In genomic region chr1:167628754-167629515, GRCh38 we compare ENCODE assay signal across 1 cellular context.
A peak's percentile ranks its signal among the peaks of the same experiment; 100 is the strongest.
TF ChIP-seq lines count a peak whose summit lies in the region.

No MANE protein-coding gene starts in this region.

TF ChIP-seq in K562, 482 proteins besides CTCF, POLR2A, EP300 and RAD21 (continued from another document and continues in another):
- TF ChIP-seq, protein P1, sequence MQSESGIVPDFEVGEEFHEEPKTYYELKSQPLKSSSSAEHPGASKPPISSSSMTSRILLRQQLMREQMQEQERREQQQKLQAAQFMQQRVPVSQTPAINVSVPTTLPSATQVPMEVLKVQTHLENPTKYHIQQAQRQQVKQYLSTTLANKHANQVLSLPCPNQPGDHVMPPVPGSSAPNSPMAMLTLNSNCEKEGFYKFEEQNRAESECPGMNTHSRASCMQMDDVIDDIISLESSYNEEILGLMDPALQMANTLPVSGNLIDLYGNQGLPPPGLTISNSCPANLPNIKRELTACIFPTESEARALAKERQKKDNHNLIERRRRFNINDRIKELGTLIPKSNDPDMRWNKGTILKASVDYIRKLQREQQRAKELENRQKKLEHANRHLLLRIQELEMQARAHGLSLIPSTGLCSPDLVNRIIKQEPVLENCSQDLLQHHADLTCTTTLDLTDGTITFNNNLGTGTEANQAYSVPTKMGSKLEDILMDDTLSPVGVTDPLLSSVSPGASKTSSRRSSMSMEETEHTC (IDR thresholded peaks at IDR 0.05) = no peak
- no peak for TF ChIP-seq HMG20A (CRISPR knock-in tag; conservative IDR thresholded peaks at IDR 0.05)
- peak; percentile 8; the same call in 1 of the 2 replicates for TF ChIP-seq ZNF263 (CRISPR knock-in tag; IDR thresholded peaks at IDR 0.05; ENCODE audit: borderline replicate concordance)
- TF ChIP-seq CXXC5 (CRISPR knock-in tag; IDR thresholded peaks at IDR 0.05) = no peak
- TF ChIP-seq, protein P2, sequence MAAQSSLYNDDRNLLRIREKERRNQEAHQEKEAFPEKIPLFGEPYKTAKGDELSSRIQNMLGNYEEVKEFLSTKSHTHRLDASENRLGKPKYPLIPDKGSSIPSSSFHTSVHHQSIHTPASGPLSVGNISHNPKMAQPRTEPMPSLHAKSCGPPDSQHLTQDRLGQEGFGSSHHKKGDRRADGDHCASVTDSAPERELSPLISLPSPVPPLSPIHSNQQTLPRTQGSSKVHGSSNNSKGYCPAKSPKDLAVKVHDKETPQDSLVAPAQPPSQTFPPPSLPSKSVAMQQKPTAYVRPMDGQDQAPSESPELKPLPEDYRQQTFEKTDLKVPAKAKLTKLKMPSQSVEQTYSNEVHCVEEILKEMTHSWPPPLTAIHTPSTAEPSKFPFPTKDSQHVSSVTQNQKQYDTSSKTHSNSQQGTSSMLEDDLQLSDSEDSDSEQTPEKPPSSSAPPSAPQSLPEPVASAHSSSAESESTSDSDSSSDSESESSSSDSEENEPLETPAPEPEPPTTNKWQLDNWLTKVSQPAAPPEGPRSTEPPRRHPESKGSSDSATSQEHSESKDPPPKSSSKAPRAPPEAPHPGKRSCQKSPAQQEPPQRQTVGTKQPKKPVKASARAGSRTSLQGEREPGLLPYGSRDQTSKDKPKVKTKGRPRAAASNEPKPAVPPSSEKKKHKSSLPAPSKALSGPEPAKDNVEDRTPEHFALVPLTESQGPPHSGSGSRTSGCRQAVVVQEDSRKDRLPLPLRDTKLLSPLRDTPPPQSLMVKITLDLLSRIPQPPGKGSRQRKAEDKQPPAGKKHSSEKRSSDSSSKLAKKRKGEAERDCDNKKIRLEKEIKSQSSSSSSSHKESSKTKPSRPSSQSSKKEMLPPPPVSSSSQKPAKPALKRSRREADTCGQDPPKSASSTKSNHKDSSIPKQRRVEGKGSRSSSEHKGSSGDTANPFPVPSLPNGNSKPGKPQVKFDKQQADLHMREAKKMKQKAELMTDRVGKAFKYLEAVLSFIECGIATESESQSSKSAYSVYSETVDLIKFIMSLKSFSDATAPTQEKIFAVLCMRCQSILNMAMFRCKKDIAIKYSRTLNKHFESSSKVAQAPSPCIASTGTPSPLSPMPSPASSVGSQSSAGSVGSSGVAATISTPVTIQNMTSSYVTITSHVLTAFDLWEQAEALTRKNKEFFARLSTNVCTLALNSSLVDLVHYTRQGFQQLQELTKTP (IDR thresholded peaks at IDR 0.05; ENCODE audit: low read depth in 1 of 2, partially characterized antibody in 2 of 2) = no peak
- TF ChIP-seq, protein P3, sequence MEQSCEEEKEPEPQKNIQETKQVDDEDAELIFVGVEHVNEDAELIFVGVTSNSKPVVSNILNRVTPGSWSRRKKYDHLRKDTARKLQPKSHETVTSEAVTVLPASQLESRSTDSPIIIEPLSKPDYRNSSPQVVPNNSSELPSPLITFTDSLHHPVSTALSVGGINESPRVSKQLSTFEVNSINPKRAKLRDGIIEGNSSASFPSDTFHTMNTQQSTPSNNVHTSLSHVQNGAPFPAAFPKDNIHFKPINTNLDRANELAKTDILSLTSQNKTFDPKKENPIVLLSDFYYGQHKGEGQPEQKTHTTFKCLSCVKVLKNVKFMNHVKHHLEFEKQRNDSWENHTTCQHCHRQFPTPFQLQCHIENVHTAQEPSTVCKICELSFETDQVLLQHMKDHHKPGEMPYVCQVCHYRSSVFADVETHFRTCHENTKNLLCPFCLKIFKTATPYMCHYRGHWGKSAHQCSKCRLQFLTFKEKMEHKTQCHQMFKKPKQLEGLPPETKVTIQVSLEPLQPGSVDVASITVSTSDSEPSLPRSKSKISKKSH (CRISPR knock-in tag; IDR thresholded peaks at IDR 0.05) = no peak
- no peak for TF ChIP-seq TARDBP (IDR thresholded peaks at IDR 0.05)
- TF ChIP-seq, protein P4, sequence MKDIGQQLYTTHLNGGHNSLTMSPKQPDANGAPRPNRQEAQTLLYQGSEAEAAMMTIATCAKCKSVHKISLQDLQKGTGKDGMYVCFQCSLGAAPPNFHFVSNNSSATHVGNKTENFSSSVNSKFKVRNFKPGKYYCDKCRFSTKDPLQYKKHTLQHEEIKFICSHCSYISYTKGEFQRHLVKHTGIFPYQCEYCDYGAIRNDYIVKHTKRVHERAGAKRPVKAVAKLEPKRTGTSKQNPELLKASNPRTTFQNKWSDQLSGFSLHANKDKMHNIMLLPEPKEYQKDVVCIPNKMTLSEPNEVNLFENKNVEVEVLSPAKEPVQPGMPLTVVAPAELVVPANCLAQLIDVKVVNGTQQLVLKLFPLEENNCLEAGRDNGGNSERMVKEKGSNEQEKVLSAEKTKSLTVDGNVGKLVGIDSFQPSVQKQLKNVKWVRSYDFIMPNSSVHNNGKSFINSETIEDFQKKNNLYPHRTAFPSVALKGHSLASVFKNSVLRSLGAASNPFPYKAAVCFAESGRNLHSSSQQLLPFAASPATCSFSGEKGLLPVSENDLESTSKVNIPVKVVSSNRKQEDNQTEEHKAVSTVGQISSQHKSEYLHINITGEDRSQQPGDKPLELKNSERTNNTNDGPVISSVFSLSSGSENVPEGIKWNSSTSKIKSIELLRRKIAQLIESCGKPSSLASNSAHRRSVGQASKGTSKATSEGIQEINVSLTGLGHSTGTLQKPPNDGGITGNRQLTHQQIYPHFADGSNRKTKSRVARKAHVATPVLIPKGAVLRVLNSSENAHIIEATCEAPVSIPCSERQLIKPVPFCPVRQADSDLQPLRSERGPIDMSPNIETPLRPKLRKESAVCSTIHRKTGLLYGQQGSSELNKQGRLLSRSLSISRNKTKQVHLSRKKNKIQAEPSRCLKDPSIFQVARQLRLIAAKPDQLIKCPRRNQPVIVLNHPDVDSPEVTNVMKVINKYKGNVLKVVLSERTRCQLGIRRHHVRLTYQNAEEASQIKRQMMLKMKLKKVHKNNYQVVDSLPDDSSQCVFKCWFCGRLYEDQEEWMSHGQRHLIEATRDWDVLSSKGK (CRISPR knock-in tag; IDR thresholded peaks at IDR 0.05) = no peak
- TF ChIP-seq RBM39 (optimal IDR thresholded peaks at IDR 0.05; ENCODE audit: low read depth, low read length) = peak; percentile 60
- no peak for TF ChIP-seq NCOA1 (IDR thresholded peaks at IDR 0.05; ENCODE audit: low read depth)
- 0 out of 2 replicates have a peak, but pooled peaks have one; percentile 57 for TF ChIP-seq CUX1 (CRISPR knock-in tag; IDR thresholded peaks at IDR 0.05)
- no peak for TF ChIP-seq ZNF778 (CRISPR knock-in tag; IDR thresholded peaks at IDR 0.05)
- no peak for TF ChIP-seq CHD2 (IDR thresholded peaks at IDR 0.05; ENCODE audit: low read depth, low read length)
- TF ChIP-seq PRMT5 (CRISPR knock-in tag; IDR thresholded peaks at IDR 0.05) = no peak
- TF ChIP-seq HMGXB4 (CRISPR knock-in tag; IDR thresholded peaks at IDR 0.05) = no peak
- TF ChIP-seq TEAD2 (tag; IDR thresholded peaks at IDR 0.05) = 0 out of 2 replicates have a peak, but pooled peaks have one; percentile 5
- TF ChIP-seq ZBTB12 (CRISPR knock-in tag; IDR thresholded peaks at IDR 0.05) = 0 out of 2 replicates have a peak, but pooled peaks have one; percentile 6
- TF ChIP-seq, protein P5, sequence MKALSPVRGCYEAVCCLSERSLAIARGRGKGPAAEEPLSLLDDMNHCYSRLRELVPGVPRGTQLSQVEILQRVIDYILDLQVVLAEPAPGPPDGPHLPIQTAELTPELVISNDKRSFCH (CRISPR knock-in tag; IDR thresholded peaks at IDR 0.05) = no peak
- TF ChIP-seq, protein P5 (tag; IDR thresholded peaks at IDR 0.05) = peak; percentile 83
- TF ChIP-seq AFF4 (CRISPR knock-in tag; IDR thresholded peaks at IDR 0.05) = no peak
- TF ChIP-seq GABPA (tag; conservative IDR thresholded peaks at IDR 0.05; ENCODE audit: low read depth) = no peak
- TF ChIP-seq SAFB2 (IDR thresholded peaks at IDR 0.05; ENCODE audit: borderline replicate concordance, low read depth, low read length, severe bottlenecking) = no peak
- TF ChIP-seq ZC3H4 (CRISPR knock-in tag; IDR thresholded peaks at IDR 0.05; ENCODE audit: borderline replicate concordance) = no peak
- no peak for TF ChIP-seq ZNF780A (CRISPR knock-in tag; IDR thresholded peaks at IDR 0.05)
- TF ChIP-seq ZNF232 (CRISPR knock-in tag; IDR thresholded peaks at IDR 0.05) = no peak
- no peak for TF ChIP-seq MTA2 (IDR thresholded peaks at IDR 0.05; ENCODE audit: low read depth)
